Comparison of ENCODE assay signal across 17 cellular contexts in the genomic region with DNA sequence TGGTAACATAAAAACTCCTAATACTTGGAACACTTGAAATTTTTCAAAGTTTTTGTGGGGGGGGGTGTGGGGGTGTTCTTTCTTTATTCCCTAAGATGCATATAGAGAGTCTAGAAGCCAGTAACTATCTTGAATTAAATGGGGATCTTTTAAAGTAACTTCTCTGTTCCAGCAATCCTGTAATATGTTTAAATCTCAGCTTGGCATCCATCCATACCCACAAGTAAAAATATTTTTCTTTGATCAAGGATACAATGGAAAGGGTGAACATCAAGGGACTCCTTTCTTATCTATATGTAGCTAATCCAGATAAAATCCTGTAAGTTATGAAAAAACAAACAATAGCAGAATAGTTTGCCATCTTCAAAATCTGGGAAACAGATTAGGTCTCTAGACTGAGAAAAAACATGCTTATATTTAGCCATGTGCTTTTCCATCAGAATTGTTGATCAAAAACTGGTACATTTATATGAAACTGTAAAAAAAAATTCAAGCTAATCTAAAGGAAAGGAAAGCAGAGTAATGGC.
"Had no signal": no experiment of that assay in that cellular context is flagged by ENCODE, and none has a peak within 500 bp of the region (broad histone marks: within the 10 kb centered on the region; RNA-seq: fewer than 3 reads in every experiment).

No MANE protein-coding gene starts in this region.

- H3K4me3 Mint-ChIP-seq: activated CD4-positive, alpha-beta T cell treated with anti-CD3 and anti-CD28 coated beads for 36 hours; activated CD8-positive, alpha-beta T cell treated with anti-CD3 and anti-CD28 coated beads for 36 hours; activated naive CD8-positive, alpha-beta T cell treated with anti-CD3 and anti-CD28 coated beads, Interleukin-2, amount 50 U/mL, for 24 hours; memory B cell; neural crest cell; T-cell had no signal

- H3K36me3 Mint-ChIP-seq: memory B cell, T-cell had no signal

- H3K79me2 ChIP-seq: parathyroid adenoma had no signal

- H3K9ac ChIP-seq: parathyroid adenoma had no signal

- H3K36me3 ChIP-seq: left lung, SJSA1, tibial artery had no signal

- H3K27me3 ChIP-seq: left lung, SJSA1 had no signal

- H3K4me1 Mint-ChIP-seq: activated CD4-positive, alpha-beta T cell treated with anti-CD3 and anti-CD28 coated beads for 36 hours; activated naive CD8-positive, alpha-beta T cell treated with anti-CD3 and anti-CD28 coated beads, Interleukin-2, amount 50 U/mL, for 24 hours; memory B cell; neural crest cell; T-cell had no signal

- H2AFZ ChIP-seq: parathyroid adenoma had no signal

- H3K27ac ChIP-seq: parathyroid adenoma, SJSA1, tibial artery, VCaP had no signal

- H3K27me3 Mint-ChIP-seq: activated CD4-positive, alpha-beta T cell treated with anti-CD3 and anti-CD28 coated beads for 36 hours; activated CD8-positive, alpha-beta T cell treated with anti-CD3 and anti-CD28 coated beads for 36 hours; activated naive CD8-positive, alpha-beta T cell treated with anti-CD3 and anti-CD28 coated beads, Interleukin-2, amount 50 U/mL, for 24 hours; memory B cell had no signal

- H3K4me1 ChIP-seq: left lung, parathyroid adenoma, tibial artery had no signal

- H3K27ac Mint-ChIP-seq: activated CD4-positive, alpha-beta T cell treated with anti-CD3 and anti-CD28 coated beads for 36 hours; activated CD8-positive, alpha-beta T cell treated with anti-CD3 and anti-CD28 coated beads for 36 hours; activated naive CD8-positive, alpha-beta T cell treated with anti-CD3 and anti-CD28 coated beads, Interleukin-2, amount 50 U/mL, for 24 hours; memory B cell; T-cell had no signal

- H3K9me3 ChIP-seq: SJSA1, tibial artery had no signal

- DNase-seq: activated CD4-positive, alpha-beta T cell treated with anti-CD3 and anti-CD28 coated beads for 36 hours; activated CD8-positive, alpha-beta memory T cell treated with anti-CD3 and anti-CD28 coated beads, Interleukin-2, amount 50 U/mL, for 4 hours; activated CD8-positive, alpha-beta T cell treated with anti-CD3 and anti-CD28 coated beads for 36 hours; activated naive CD4-positive, alpha-beta T cell; activated naive CD8-positive, alpha-beta T cell treated with anti-CD3 and anti-CD28 coated beads, Interleukin-2, amount 50 U/mL, for 24 hours; central memory CD4-positive, alpha-beta T cell; effector memory CD4-positive, alpha-beta T cell; glutamatergic neuron; left lung; retina; T-cell; tibial artery had no signal

- H3K4me3 ChIP-seq: left lung, SJSA1, tibial artery had no signal

- ATAC-seq: activated CD4-positive, alpha-beta T cell treated with anti-CD3 and anti-CD28 coated beads for 36 hours; activated CD8-positive, alpha-beta T cell treated with anti-CD3 and anti-CD28 coated beads for 36 hours; activated naive CD8-positive, alpha-beta T cell treated with anti-CD3 and anti-CD28 coated beads, Interleukin-2, amount 50 U/mL, for 24 hours; left lung; T-cell had no signal
